16 cellular contexts compared by ENCODE assay signal in the genomic region with DNA sequence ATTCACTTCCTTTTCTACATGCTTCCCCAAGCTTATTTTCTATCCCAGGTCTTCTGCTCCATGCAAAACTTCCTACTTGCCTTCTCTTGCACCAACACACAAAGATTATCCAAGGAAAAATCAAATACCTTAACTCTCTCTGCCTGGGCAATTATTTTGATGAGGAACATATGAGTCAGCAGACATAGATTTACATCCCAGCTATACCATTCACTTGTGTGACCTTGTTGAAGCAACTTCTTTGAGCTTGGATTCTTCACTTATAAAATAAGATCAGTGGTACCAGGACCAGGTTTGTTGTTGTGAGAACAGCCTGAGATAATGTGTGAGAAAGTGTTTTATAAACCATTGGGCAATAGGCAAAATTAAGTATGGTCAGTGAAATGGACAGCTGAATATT.
DNase-seq lines count a peak whose midpoint lies in the region; ATAC-seq and TF ChIP-seq lines count a peak whose summit lies in the region.
"Had no signal": no experiment of that assay in that cellular context is flagged by ENCODE, and none has a peak within 500 bp of the region (broad histone marks: within the 10 kb centered on the region; RNA-seq: fewer than 3 reads in every experiment).

No MANE protein-coding gene starts in this region.

- DNase-seq in HS-5 (ENCODE audit: low read depth) (peak; percentile 9), epithelial cell of esophagus (ENCODE audit: low read depth) (peak; percentile 56), skeletal muscle cell (ENCODE audit: low read depth) (peak; percentile 31), GF-D8 (lab: John Stamatoyannopoulos, UW) (no peak), NCI-H524 (lab: John Stamatoyannopoulos, UW) (no peak)
- no peak for DNase-seq in activated effector memory CD4-positive, alpha-beta T cell treated with Interleukin-2 at 50 U/mL for 16 hours
- DNase-seq: ACHN, AML-193, H9, NCI-H1436 treated with DMSO at 0.1 percent for 48 hours, NCI-H2029 treated with DMSO at 0.1 percent for 48 hours, NCI-H2171 treated with DMSO at 0.1 percent for 48 hours, NCI-H446 treated with DMSO at 0.1 percent for 48 hours, NCI-H774, PC-9 had no signal

- ATAC-seq in SK-N-SH treated with all-trans-retinoic acid at 6 μM for 48 hours = peak; percentile 63

- no peak for TF ChIP-seq CTCF in epithelial cell of esophagus (IDR thresholded peaks at IDR 0.05; ENCODE audit: insufficient read depth, low read depth, low read length, missing control alignments)

- H3K4me3 ChIP-seq in epithelial cell of esophagus (ENCODE audit: low read length) = no peak overlapping the region
- no peak overlapping the region for H3K4me3 ChIP-seq in skeletal muscle cell (ENCODE audit: low read depth, low read length)
- H3K4me3 ChIP-seq: PC-9 had no signal

TF ChIP-seq in SK-N-SH treated with all-trans-retinoic acid at 6 μM for 48 hours, 23 proteins besides CTCF, POLR2A, EP300 and RAD21:
- TF ChIP-seq, protein P1, sequence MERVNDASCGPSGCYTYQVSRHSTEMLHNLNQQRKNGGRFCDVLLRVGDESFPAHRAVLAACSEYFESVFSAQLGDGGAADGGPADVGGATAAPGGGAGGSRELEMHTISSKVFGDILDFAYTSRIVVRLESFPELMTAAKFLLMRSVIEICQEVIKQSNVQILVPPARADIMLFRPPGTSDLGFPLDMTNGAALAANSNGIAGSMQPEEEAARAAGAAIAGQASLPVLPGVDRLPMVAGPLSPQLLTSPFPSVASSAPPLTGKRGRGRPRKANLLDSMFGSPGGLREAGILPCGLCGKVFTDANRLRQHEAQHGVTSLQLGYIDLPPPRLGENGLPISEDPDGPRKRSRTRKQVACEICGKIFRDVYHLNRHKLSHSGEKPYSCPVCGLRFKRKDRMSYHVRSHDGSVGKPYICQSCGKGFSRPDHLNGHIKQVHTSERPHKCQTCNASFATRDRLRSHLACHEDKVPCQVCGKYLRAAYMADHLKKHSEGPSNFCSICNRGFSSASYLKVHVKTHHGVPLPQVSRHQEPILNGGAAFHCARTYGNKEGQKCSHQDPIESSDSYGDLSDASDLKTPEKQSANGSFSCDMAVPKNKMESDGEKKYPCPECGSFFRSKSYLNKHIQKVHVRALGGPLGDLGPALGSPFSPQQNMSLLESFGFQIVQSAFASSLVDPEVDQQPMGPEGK (CRISPR knock-in tag; IDR thresholded peaks at IDR 0.05; ENCODE audit: borderline replicate concordance) = no peak
- TF ChIP-seq SNAI2 (CRISPR knock-in tag; IDR thresholded peaks at IDR 0.05) (no peak), PPARA (CRISPR knock-in tag; IDR thresholded peaks at IDR 0.05; ENCODE audit: borderline replicate concordance) (no peak), ARNTL (CRISPR knock-in tag; IDR thresholded peaks at IDR 0.05; ENCODE audit: borderline replicate concordance, low read depth) (no peak), ZNF8 (CRISPR knock-in tag; IDR thresholded peaks at IDR 0.05) (no peak), ZNF70 (CRISPR knock-in tag; IDR thresholded peaks at IDR 0.05) (no peak), BACH2 (CRISPR knock-in tag; IDR thresholded peaks at IDR 0.05; ENCODE audit: borderline replicate concordance) (no peak), ISL1 (CRISPR knock-in tag; IDR thresholded peaks at IDR 0.05) (no peak), GLIS3 (CRISPR knock-in tag; IDR thresholded peaks at IDR 0.05) (no peak)
- TF ChIP-seq, protein P2, sequence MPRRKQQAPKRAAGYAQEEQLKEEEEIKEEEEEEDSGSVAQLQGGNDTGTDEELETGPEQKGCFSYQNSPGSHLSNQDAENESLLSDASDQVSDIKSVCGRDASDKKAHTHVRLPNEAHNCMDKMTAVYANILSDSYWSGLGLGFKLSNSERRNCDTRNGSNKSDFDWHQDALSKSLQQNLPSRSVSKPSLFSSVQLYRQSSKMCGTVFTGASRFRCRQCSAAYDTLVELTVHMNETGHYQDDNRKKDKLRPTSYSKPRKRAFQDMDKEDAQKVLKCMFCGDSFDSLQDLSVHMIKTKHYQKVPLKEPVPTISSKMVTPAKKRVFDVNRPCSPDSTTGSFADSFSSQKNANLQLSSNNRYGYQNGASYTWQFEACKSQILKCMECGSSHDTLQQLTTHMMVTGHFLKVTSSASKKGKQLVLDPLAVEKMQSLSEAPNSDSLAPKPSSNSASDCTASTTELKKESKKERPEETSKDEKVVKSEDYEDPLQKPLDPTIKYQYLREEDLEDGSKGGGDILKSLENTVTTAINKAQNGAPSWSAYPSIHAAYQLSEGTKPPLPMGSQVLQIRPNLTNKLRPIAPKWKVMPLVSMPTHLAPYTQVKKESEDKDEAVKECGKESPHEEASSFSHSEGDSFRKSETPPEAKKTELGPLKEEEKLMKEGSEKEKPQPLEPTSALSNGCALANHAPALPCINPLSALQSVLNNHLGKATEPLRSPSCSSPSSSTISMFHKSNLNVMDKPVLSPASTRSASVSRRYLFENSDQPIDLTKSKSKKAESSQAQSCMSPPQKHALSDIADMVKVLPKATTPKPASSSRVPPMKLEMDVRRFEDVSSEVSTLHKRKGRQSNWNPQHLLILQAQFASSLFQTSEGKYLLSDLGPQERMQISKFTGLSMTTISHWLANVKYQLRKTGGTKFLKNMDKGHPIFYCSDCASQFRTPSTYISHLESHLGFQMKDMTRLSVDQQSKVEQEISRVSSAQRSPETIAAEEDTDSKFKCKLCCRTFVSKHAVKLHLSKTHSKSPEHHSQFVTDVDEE (CRISPR knock-in tag; IDR thresholded peaks at IDR 0.05) = no peak
- TF ChIP-seq, protein P3, sequence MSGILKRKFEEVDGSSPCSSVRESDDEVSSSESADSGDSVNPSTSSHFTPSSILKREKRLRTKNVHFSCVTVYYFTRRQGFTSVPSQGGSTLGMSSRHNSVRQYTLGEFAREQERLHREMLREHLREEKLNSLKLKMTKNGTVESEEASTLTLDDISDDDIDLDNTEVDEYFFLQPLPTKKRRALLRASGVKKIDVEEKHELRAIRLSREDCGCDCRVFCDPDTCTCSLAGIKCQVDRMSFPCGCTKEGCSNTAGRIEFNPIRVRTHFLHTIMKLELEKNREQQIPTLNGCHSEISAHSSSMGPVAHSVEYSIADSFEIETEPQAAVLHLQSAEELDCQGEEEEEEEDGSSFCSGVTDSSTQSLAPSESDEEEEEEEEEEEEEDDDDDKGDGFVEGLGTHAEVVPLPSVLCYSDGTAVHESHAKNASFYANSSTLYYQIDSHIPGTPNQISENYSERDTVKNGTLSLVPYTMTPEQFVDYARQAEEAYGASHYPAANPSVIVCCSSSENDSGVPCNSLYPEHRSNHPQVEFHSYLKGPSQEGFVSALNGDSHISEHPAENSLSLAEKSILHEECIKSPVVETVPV (CRISPR knock-in tag; IDR thresholded peaks at IDR 0.05) = no peak
- TF ChIP-seq, protein P4, sequence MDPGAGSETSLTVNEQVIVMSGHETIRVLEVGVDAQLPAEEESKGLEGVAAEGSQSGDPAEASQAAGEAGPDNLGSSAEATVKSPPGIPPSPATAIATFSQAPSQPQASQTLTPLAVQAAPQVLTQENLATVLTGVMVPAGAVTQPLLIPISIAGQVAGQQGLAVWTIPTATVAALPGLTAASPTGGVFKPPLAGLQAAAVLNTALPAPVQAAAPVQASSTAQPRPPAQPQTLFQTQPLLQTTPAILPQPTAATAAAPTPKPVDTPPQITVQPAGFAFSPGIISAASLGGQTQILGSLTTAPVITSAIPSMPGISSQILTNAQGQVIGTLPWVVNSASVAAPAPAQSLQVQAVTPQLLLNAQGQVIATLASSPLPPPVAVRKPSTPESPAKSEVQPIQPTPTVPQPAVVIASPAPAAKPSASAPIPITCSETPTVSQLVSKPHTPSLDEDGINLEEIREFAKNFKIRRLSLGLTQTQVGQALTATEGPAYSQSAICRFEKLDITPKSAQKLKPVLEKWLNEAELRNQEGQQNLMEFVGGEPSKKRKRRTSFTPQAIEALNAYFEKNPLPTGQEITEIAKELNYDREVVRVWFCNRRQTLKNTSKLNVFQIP (CRISPR knock-in tag; IDR thresholded peaks at IDR 0.05; ENCODE audit: borderline replicate concordance, low read depth) = no peak

Comparison
In these comparisons a context has a peak if more than half of its experiments do, and no peak if none do; other contexts are left out.
1. DNase-seq: peak in HS-5 (single experiment), epithelial cell of esophagus (single experiment) and skeletal muscle cell (single experiment); none in activated effector memory CD4-positive, alpha-beta T cell treated with Interleukin-2 at 50 U/mL for 16 hours (single experiment), GF-D8 (single experiment) and NCI-H524 (0 of 2).